8 cellular contexts compared by ENCODE assay signal in the genomic region with DNA sequence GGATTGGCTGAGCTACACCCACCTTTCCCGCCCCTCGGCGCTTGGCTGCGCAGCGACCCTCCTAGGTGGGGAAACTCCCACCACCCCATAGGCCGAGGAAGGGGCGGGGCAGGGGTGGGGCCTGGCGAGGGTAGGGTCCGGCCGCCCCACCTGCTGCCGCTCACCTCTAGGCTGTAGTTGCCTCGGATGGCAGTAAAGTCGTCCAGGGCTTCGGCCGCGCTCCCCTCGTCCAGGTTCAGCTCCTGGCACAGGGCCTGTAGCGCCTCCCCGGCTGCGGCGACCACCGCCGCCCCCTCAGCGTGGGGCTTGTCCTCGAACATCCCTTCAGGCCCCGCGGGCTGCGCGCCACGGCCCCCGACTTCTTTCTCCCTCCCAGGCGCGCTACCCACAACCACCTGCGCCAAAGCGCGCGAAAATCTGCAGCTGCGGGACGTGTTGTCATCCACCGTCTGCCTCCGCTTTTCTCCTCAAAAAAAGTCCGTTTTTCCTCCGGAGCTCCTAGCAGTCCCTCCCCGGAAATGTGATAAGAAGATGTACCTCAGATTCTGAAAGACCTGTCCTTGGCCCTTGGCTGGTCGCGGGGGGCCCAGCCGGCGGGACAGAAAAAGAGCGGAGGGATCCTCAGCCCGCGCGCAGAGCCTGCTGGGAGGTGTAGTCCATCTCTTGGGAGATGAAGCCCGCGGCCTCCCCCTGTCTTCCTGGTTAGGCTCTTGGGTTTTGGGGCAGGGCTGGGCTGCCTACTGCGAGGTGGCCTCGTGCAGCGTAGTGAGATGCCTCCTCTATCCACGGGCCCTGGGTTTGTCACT. TPM values are rescaled to one million over a fixed set of nuclear protein-coding genes. Genes with fewer than 3 reads are reported as not detected.
A peak's percentile ranks its signal among the peaks of the same experiment; 100 is the strongest.
DNase-seq lines count a peak whose midpoint lies in the region; ATAC-seq and TF ChIP-seq lines count a peak whose summit lies in the region.

A gene with protein sequence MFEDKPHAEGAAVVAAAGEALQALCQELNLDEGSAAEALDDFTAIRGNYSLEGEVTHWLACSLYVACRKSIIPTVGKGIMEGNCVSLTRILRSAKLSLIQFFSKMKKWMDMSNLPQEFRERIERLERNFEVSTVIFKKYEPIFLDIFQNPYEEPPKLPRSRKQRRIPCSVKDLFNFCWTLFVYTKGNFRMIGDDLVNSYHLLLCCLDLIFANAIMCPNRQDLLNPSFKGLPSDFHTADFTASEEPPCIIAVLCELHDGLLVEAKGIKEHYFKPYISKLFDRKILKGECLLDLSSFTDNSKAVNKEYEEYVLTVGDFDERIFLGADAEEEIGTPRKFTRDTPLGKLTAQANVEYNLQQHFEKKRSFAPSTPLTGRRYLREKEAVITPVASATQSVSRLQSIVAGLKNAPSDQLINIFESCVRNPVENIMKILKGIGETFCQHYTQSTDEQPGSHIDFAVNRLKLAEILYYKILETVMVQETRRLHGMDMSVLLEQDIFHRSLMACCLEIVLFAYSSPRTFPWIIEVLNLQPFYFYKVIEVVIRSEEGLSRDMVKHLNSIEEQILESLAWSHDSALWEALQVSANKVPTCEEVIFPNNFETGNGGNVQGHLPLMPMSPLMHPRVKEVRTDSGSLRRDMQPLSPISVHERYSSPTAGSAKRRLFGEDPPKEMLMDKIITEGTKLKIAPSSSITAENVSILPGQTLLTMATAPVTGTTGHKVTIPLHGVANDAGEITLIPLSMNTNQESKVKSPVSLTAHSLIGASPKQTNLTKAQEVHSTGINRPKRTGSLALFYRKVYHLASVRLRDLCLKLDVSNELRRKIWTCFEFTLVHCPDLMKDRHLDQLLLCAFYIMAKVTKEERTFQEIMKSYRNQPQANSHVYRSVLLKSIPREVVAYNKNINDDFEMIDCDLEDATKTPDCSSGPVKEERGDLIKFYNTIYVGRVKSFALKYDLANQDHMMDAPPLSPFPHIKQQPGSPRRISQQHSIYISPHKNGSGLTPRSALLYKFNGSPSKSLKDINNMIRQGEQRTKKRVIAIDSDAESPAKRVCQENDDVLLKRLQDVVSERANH (minus strand): TSS at position 389 of the 806 bp plus-strand sequence. CDS start 69 bp downstream, at position 320.

- peak within 1 kb of the TSS; percentile 99 for H3K4me3 Mint-ChIP-seq in activated T-helper 1 cell treated with anti-CD3 and anti-CD28 coated beads, Interleukin-12 subunit alpha, Interleukin-12 subunit beta, Interleukin-2, Interleukin-4 antibody, amounts not matched to agents 30 ng/mL and 10 ng/mL and 1 ng/mL, durations not matched to agents 14 hours and 24 hours and 36 hours
- H3K4me3 Mint-ChIP-seq in naive thymus-derived CD8-positive, alpha-beta T cell: peak within 1 kb of the TSS; percentile 98 to 100 (median 99)
- H3K4me3 Mint-ChIP-seq in stimulated activated naive B cell treated with anti-CD40 and anti-IgM and Interleukin-4, amounts not matched to agents 10 μg/mL and 1 μg/mL and 100 μg/mL, for 72 hours: peak within 1 kb of the TSS; percentile 99

- peak within 1 kb of the TSS; percentile 100 for H3K27ac Mint-ChIP-seq in activated T-helper 1 cell treated with anti-CD3 and anti-CD28 coated beads, Interleukin-12 subunit alpha, Interleukin-12 subunit beta, Interleukin-2, Interleukin-4 antibody, amounts not matched to agents 30 ng/mL and 10 ng/mL and 1 ng/mL, durations not matched to agents 14 hours and 24 hours and 36 hours
- peak within 1 kb of the TSS; percentile 98 to 100 (median 99) for H3K27ac Mint-ChIP-seq in naive thymus-derived CD8-positive, alpha-beta T cell
- H3K27ac Mint-ChIP-seq in stimulated activated naive B cell treated with anti-CD40 and anti-IgM and Interleukin-4, amounts not matched to agents 10 μg/mL and 1 μg/mL and 100 μg/mL, for 72 hours: peak within 1 kb of the TSS; percentile 100

- H3K27me3 Mint-ChIP-seq in activated T-helper 1 cell treated with anti-CD3 and anti-CD28 coated beads, Interleukin-12 subunit alpha, Interleukin-12 subunit beta, Interleukin-2, Interleukin-4 antibody, amounts not matched to agents 30 ng/mL and 10 ng/mL and 1 ng/mL, durations not matched to agents 14 hours and 24 hours and 36 hours (ENCODE audit: insufficient read depth): peaks cover 3% of the 10 kb centered on the region
- peaks cover 0 to 2% (median 0%) of the 10 kb centered on the region in 5 donors for H3K27me3 Mint-ChIP-seq in naive thymus-derived CD8-positive, alpha-beta T cell
- no peaks in the 10 kb centered on the region for H3K27me3 Mint-ChIP-seq in stimulated activated naive B cell treated with anti-CD40 and anti-IgM and Interleukin-4, amounts not matched to agents 10 μg/mL and 1 μg/mL and 100 μg/mL, for 72 hours

- POLR2A ChIA-PET in naive thymus-derived CD8-positive, alpha-beta T cell (lab: Charles Lee): interaction anchor here (0.6 to 2.6 kb wide), 16 partner anchors 15 to 165 kb away, joined by 3 to 24 read pairs (median 4); a partner anchor contains a TSS

- peak; percentile 96 for DNase-seq in DMS53 (lab: John Stamatoyannopoulos, UW)
- DNase-seq in Kasumi-1 (lab: John Stamatoyannopoulos, UW): peak; percentile 83 to 87
- DNase-seq in RPMI7951 (ENCODE audit: low read depth): peak; percentile 92
- peak; percentile 83 for DNase-seq in activated T-helper 1 cell treated with anti-CD3 and anti-CD28 coated beads, Interleukin-12 subunit alpha, Interleukin-12 subunit beta, Interleukin-2, Interleukin-4 antibody, amounts not matched to agents 30 ng/mL and 10 ng/mL and 1 ng/mL, durations not matched to agents 14 hours and 24 hours and 36 hours (ENCODE audit: low spot score)
- DNase-seq in fibroblast of mammary gland (ENCODE audit: low read depth): peak; percentile 82
- DNase-seq in naive thymus-derived CD8-positive, alpha-beta T cell: peak; percentile 76 to 94 (median 85)
- peak; percentile 86 for DNase-seq in stimulated activated naive B cell treated with anti-CD40 and anti-IgM and Interleukin-4, amounts not matched to agents 10 μg/mL and 1 μg/mL and 100 μg/mL, for 72 hours

- peaks cover 37% of the 10 kb centered on the region for H3K4me1 Mint-ChIP-seq in activated T-helper 1 cell treated with anti-CD3 and anti-CD28 coated beads, Interleukin-12 subunit alpha, Interleukin-12 subunit beta, Interleukin-2, Interleukin-4 antibody, amounts not matched to agents 30 ng/mL and 10 ng/mL and 1 ng/mL, durations not matched to agents 14 hours and 24 hours and 36 hours (ENCODE audit: low read depth)
- peaks cover 15 to 35% (median 25%) of the 10 kb centered on the region in 4 donors for H3K4me1 Mint-ChIP-seq in naive thymus-derived CD8-positive, alpha-beta T cell
- peaks cover 19 to 33% of the 10 kb centered on the region in 2 donors for H3K4me1 Mint-ChIP-seq in stimulated activated naive B cell treated with anti-CD40 and anti-IgM and Interleukin-4, amounts not matched to agents 10 μg/mL and 1 μg/mL and 100 μg/mL, for 72 hours

- peaks cover 11% of the 10 kb centered on the region for H3K36me3 Mint-ChIP-seq in activated T-helper 1 cell treated with anti-CD3 and anti-CD28 coated beads, Interleukin-12 subunit alpha, Interleukin-12 subunit beta, Interleukin-2, Interleukin-4 antibody, amounts not matched to agents 30 ng/mL and 10 ng/mL and 1 ng/mL, durations not matched to agents 14 hours and 24 hours and 36 hours (ENCODE audit: low read depth)
- H3K36me3 Mint-ChIP-seq in naive thymus-derived CD8-positive, alpha-beta T cell: peaks cover 0 to 12% (median 4%) of the 10 kb centered on the region in 3 donors
- peaks cover 8 to 9% of the 10 kb centered on the region in 2 donors for H3K36me3 Mint-ChIP-seq in stimulated activated naive B cell treated with anti-CD40 and anti-IgM and Interleukin-4, amounts not matched to agents 10 μg/mL and 1 μg/mL and 100 μg/mL, for 72 hours

- no peaks in the 10 kb centered on the region for H3K9me3 Mint-ChIP-seq in activated T-helper 1 cell treated with anti-CD3 and anti-CD28 coated beads, Interleukin-12 subunit alpha, Interleukin-12 subunit beta, Interleukin-2, Interleukin-4 antibody, amounts not matched to agents 30 ng/mL and 10 ng/mL and 1 ng/mL, durations not matched to agents 14 hours and 24 hours and 36 hours
- H3K9me3 Mint-ChIP-seq in naive thymus-derived CD8-positive, alpha-beta T cell: no peaks in the 10 kb centered on the region
- H3K9me3 Mint-ChIP-seq in stimulated activated naive B cell treated with anti-CD40 and anti-IgM and Interleukin-4, amounts not matched to agents 10 μg/mL and 1 μg/mL and 100 μg/mL, for 72 hours: no peaks in the 10 kb centered on the region

- ATAC-seq in GM21786 (IDR thresholded peaks at IDR 0.05; ENCODE audit: unreplicated experiment): peak; percentile 64
- ATAC-seq in naive thymus-derived CD8-positive, alpha-beta T cell: peak; percentile 85 to 89
- peak; percentile 89 for ATAC-seq in stimulated activated naive B cell treated with anti-CD40 and anti-IgM and Interleukin-4, amounts not matched to agents 10 μg/mL and 1 μg/mL and 100 μg/mL, for 72 hours (replicated peaks)

- H3K4me3 ChIP-seq in fibroblast of mammary gland (ENCODE audit: control insufficient read depth, low read depth, low read length): peak within 1 kb of the TSS; percentile 81

- intact Hi-C loops in activated T-helper 1 cell treated with anti-CD3 and anti-CD28 coated beads, Interleukin-12 subunit alpha, Interleukin-12 subunit beta, Interleukin-2, Interleukin-4 antibody, amounts not matched to agents 30 ng/mL and 10 ng/mL and 1 ng/mL, durations not matched to agents 14 hours and 24 hours and 36 hours (cut with micrococcal nuclease): loop anchor here (1.0 to 10.0 kb wide), 8 partner anchors 25 to 1141 kb away; a partner anchor contains a TSS

- TF ChIP-seq CTCF in fibroblast of mammary gland (conservative IDR thresholded peaks at IDR 0.05; ENCODE audit: control insufficient read depth, insufficient read depth, low read depth, low read length): peak; percentile 40

RNA-seq across cellular contexts. Expression of the gene that starts here (rescaled TPM):
- total RNA-seq in RPMI7951 (2014; rRNA removed; shearing (Covaris generic)): 34.6 and 36.5 TPM in 2 replicates
- 49.2 and 53.7 TPM in 2 replicates for total RNA-seq in activated T-helper 1 cell treated with anti-CD3 and anti-CD28 coated beads, Interleukin-12 subunit alpha, Interleukin-12 subunit beta, Interleukin-2, Interleukin-4 antibody, amounts not matched to agents 30 ng/mL and 10 ng/mL and 1 ng/mL, durations not matched to agents 14 hours and 24 hours and 36 hours
- total RNA-seq in naive thymus-derived CD8-positive, alpha-beta T cell: 10 to 100 TPM; 19.8 to 26.2 TPM
- 1 to 10 TPM; 6.2 to 7.6 (median 7.0) TPM for polyA plus RNA-seq in naive thymus-derived CD8-positive, alpha-beta T cell

Comparison
In these comparisons a context has a peak if more than half of its experiments do, and no peak if none do; other contexts are left out.
1. Peak in every context shown above with its lines: DNase-seq, ATAC-seq and H3K4me3 ChIP-seq.